In genomic region chr5:125229556-125229955, GRCh38 we compare ENCODE assay signal across 21 cellular contexts.
A peak's percentile ranks its signal among the peaks of the same experiment; 100 is the strongest.
DNase-seq lines count a peak whose midpoint lies in the region; ATAC-seq, FAIRE-seq and TF ChIP-seq lines count a peak whose summit lies in the region.
"Had no signal": no experiment of that assay in that cellular context is flagged by ENCODE, and none has a peak within 500 bp of the region (broad histone marks: within the 10 kb centered on the region; RNA-seq: fewer than 3 reads in every experiment).

No MANE protein-coding gene starts in this region.

- no peak overlapping the region for H3K14ac ChIP-seq in trophoblast cell (ENCODE audit: low read length)

- no peak overlapping the region for H2BK12ac ChIP-seq in trophoblast cell (ENCODE audit: low read length)

- H3K4ac ChIP-seq in trophoblast cell (ENCODE audit: low read depth, low read length) = no peak overlapping the region

- no peak for TF ChIP-seq CTCF in HepG2 (CRISPR knock-in tag; IDR thresholded peaks at IDR 0.05)
- no peak for TF ChIP-seq CTCF in right lobe of liver (IDR thresholded peaks at IDR 0.05)
- TF ChIP-seq CTCF in Panc1 (IDR thresholded peaks at IDR 0.05) = no peak

- H3K36me3 Mint-ChIP-seq in activated T-cell treated with anti-CD3 and anti-CD28 coated beads, Interleukin-2, amount 50 U/mL, for 4 hours (ENCODE audit: insufficient read depth) = no peaks in the 10 kb centered on the region
- H3K36me3 Mint-ChIP-seq: CD14-positive monocyte; CD4-positive, alpha-beta memory T cell; CD4-positive, CD25-positive, alpha-beta regulatory T cell; CD8-positive, alpha-beta memory T cell had no signal

- no peak overlapping the region for H4K91ac ChIP-seq in trophoblast cell (ENCODE audit: low read depth, low read length)

- intact Hi-C loops in HepG2 (cut with micrococcal nuclease; ENCODE audit: unreplicated experiment) = no loop called here
- intact Hi-C loops in right lobe of liver (cut with DNase I) = no loop called here
- intact Hi-C loops in Panc1 (cut with micrococcal nuclease; ENCODE audit: unreplicated experiment) = no loop called here

- 23% methylated on average over 4 of the region's 4 CpGs for WGBS in HepG2 (ENCODE audit: low lambda C conversion rate)
- 82% methylated on average over 4 of the region's 4 CpGs for WGBS in right lobe of liver (ENCODE audit: insufficient coverage, low coverage, low lambda C conversion rate, missing lambda C conversion rate)
- no CpG with 5 or more reads among the region's 4 CpGs for WGBS in trophoblast cell (ENCODE audit: extremely low coverage, insufficient coverage, insufficient read length)

- no peak overlapping the region for H3K4me3 Mint-ChIP-seq in activated T-cell treated with anti-CD3 and anti-CD28 coated beads, Interleukin-2, amount 50 U/mL, for 4 hours
- H3K4me3 Mint-ChIP-seq: CD14-positive monocyte; CD4-positive, alpha-beta memory T cell; CD4-positive, CD25-positive, alpha-beta regulatory T cell; CD8-positive, alpha-beta memory T cell had no signal

- no peaks in the 10 kb centered on the region for H3K27me3 Mint-ChIP-seq in activated T-cell treated with anti-CD3 and anti-CD28 coated beads, Interleukin-2, amount 50 U/mL, for 4 hours (ENCODE audit: low read depth)
- H3K27me3 Mint-ChIP-seq: CD4-positive, alpha-beta memory T cell; CD4-positive, CD25-positive, alpha-beta regulatory T cell; CD8-positive, alpha-beta memory T cell had no signal

- H2AFZ ChIP-seq in HepG2 (ENCODE audit: low read length) (no peak overlapping the region), trophoblast cell (ENCODE audit: insufficient read depth, low read length, poor library complexity) (no peak overlapping the region)

- H3K9ac ChIP-seq in HepG2 (ENCODE audit: insufficient read depth, low read depth, low read length) (no peak overlapping the region), trophoblast cell (ENCODE audit: low read length) (peak overlapping the region; percentile 8)
- H3K9ac ChIP-seq: BLaER1 had no signal

- no peak overlapping the region for H4K8ac ChIP-seq in trophoblast cell (ENCODE audit: low read depth, low read length)

- H3K27ac ChIP-seq in HepG2 (ENCODE audit: extremely low read length, insufficient read depth, low read length) (no peak overlapping the region), right lobe of liver (no peak overlapping the region), Panc1 (ENCODE audit: low read length) (peak overlapping the region; percentile 44; the same call in 1 of the 2 replicates), trophoblast cell (ENCODE audit: low read depth, low read length) (no peak overlapping the region)
- H3K27ac ChIP-seq: 22Rv1, BLaER1 had no signal

- H3K23ac ChIP-seq in trophoblast cell (ENCODE audit: low read length) = no peak overlapping the region

- H3K79me1 ChIP-seq in trophoblast cell (ENCODE audit: low read length) = no peaks in the 10 kb centered on the region

- POLR2A ChIA-PET in HepG2 (lab: Yijun Ruan, JAX) (no interaction called here), Panc1 (lab: Charles Lee) (no interaction called here)

- H3K36me3 ChIP-seq in HepG2 (replicated peaks in 1 of 2; ENCODE audit: control insufficient read depth in 1 of 2, insufficient read depth in 2 of 2, low read length in 2 of 2) = no peaks in the 10 kb centered on the region
- H3K36me3 ChIP-seq in right lobe of liver = no peaks in the 10 kb centered on the region
- H3K36me3 ChIP-seq in Panc1 (ENCODE audit: control insufficient read depth, insufficient read depth, low read length) = no peaks in the 10 kb centered on the region
- H3K36me3 ChIP-seq in trophoblast cell (ENCODE audit: control insufficient read depth in 1 of 2, insufficient read depth in 2 of 2, low read length in 2 of 2) = no peaks in the 10 kb centered on the region
- H3K36me3 ChIP-seq: BE2C, BLaER1 had no signal

- H3K4me1 ChIP-seq in HepG2 (ENCODE audit: insufficient read depth, low read length) (no peaks in the 10 kb centered on the region), right lobe of liver (no peaks in the 10 kb centered on the region), Panc1 (ENCODE audit: control insufficient read depth, insufficient read depth, low read length) (no peaks in the 10 kb centered on the region), trophoblast cell (ENCODE audit: control insufficient read depth in 1 of 2, insufficient read depth in 2 of 2, low read length in 2 of 2) (no peaks in the 10 kb centered on the region)
- H3K4me1 ChIP-seq: BLaER1 had no signal

- FAIRE-seq in HepG2 (lab: Jason Lieb, UNC) = no peak
- FAIRE-seq: GM12878, GM12892, GM18507 had no signal

- CTCF ChIA-PET in HepG2 (lab: Yijun Ruan, JAX; ENCODE audit: low intra/inter-chr PET ratio, low total read pairs) = no interaction called here
- CTCF ChIA-PET in Panc1 (lab: Charles Lee) = no interaction called here

- BruUV-seq in HepG2 (replicated peaks; lab: Mats Ljungman, UMichigan) (no TSS peak), Panc1 (replicated peaks; lab: Mats Ljungman, UMichigan) (no TSS peak)

- TF ChIP-seq EP300 in HepG2 (IDR thresholded peaks at IDR 0.05; ENCODE audit: low read depth in 2 of 2, low read length in 2 of 2) (no peak), HepG2 (CRISPR knock-in tag; IDR thresholded peaks at IDR 0.05; ENCODE audit: borderline replicate concordance) (no peak)

- TF ChIP-seq POLR2A in HepG2 (IDR thresholded peaks at IDR 0.05; ENCODE audit: insufficient read depth in 1 of 2, low read depth in 2 of 2, low read length in 2 of 2) (no peak), right lobe of liver (IDR thresholded peaks at IDR 0.05) (no peak)

- no peak overlapping the region for H2BK120ac ChIP-seq in trophoblast cell (ENCODE audit: insufficient read depth, low read length, poor library complexity)

- H4K20me1 ChIP-seq in HepG2 (ENCODE audit: insufficient read depth, low read length) = no peaks in the 10 kb centered on the region
- H4K20me1 ChIP-seq: BLaER1 had no signal

- H3K9me3 ChIP-seq in HepG2 (ENCODE audit: low read length) (no peaks in the 10 kb centered on the region), right lobe of liver (no peaks in the 10 kb centered on the region), Panc1 (ENCODE audit: control insufficient read depth, insufficient read depth, low read depth, low read length) (no peaks in the 10 kb centered on the region), trophoblast cell (ENCODE audit: insufficient read depth, low read depth, low read length) (no peaks in the 10 kb centered on the region)
- H3K9me3 ChIP-seq: BE2C, BLaER1 had no signal

- no peak overlapping the region for H2AK5ac ChIP-seq in trophoblast cell (ENCODE audit: low read length)

- TF ChIP-seq RAD21 in HepG2 (CRISPR knock-in tag; IDR thresholded peaks at IDR 0.05) = no peak

- no peak overlapping the region for H2BK5ac ChIP-seq in trophoblast cell (ENCODE audit: low read depth, low read length, poor library complexity)

- H3K27me3 ChIP-seq in HepG2 (ENCODE audit: control insufficient read depth in 1 of 2, insufficient read depth in 2 of 2, low read length in 2 of 2) (no peaks in the 10 kb centered on the region), right lobe of liver (no peaks in the 10 kb centered on the region), Panc1 (ENCODE audit: control insufficient read depth, insufficient read depth, low read length) (no peaks in the 10 kb centered on the region), trophoblast cell (ENCODE audit: insufficient read depth, low read length) (no peaks in the 10 kb centered on the region)
- H3K27me3 ChIP-seq: BE2C, BLaER1 had no signal

- H3K4me3 ChIP-seq in HepG2 (replicated peaks in 1 of 3; ENCODE audit: insufficient read depth in 1 of 3, low read depth in 2 of 3, low read length in 3 of 3) = no peak overlapping the region
- H3K4me3 ChIP-seq in right lobe of liver = no peak overlapping the region
- H3K4me3 ChIP-seq in Panc1 (ENCODE audit: low read depth in 2 of 2, low read length in 2 of 2) = no peak overlapping the region
- no peak overlapping the region for H3K4me3 ChIP-seq in trophoblast cell (ENCODE audit: low read depth, low read length)
- H3K4me3 ChIP-seq: BLaER1, GM12878 had no signal

- no peaks in the 10 kb centered on the region for H3K79me2 ChIP-seq in HepG2 (ENCODE audit: insufficient read depth, low read length)
- H3K79me2 ChIP-seq in trophoblast cell (ENCODE audit: control insufficient read depth, insufficient read depth, low read length, poor library complexity) = no peaks in the 10 kb centered on the region

- H3K9me3 Mint-ChIP-seq in activated T-cell treated with anti-CD3 and anti-CD28 coated beads, Interleukin-2, amount 50 U/mL, for 4 hours = no peaks in the 10 kb centered on the region

- no peak overlapping the region for H3K18ac ChIP-seq in trophoblast cell (ENCODE audit: low read length)

- in situ Hi-C loops in HepG2 (cut with HindIII; ENCODE audit: extremely low pct_ligation_motif_present, low pct_unique_long_range_greater_than_20kb) = no loop called here
- in situ Hi-C loops in Panc1 (cut with HindIII; ENCODE audit: low pct_unique_long_range_greater_than_20kb, low sequenced_read_pairs) = no loop called here

- no peaks in the 10 kb centered on the region for H3K4me1 Mint-ChIP-seq in activated T-cell treated with anti-CD3 and anti-CD28 coated beads, Interleukin-2, amount 50 U/mL, for 4 hours (ENCODE audit: low read depth)
- H3K4me1 Mint-ChIP-seq: CD14-positive monocyte; CD4-positive, alpha-beta memory T cell; CD4-positive, CD25-positive, alpha-beta regulatory T cell; CD8-positive, alpha-beta memory T cell had no signal

- DNase-seq in HepG2 (ENCODE audit: low spot score) (no peak), right lobe of liver (no peak), Panc1 (ENCODE audit: low read depth, low spot score) (no peak), trophoblast cell (no peak)
- no peak for DNase-seq in activated T-cell treated with anti-CD3 and anti-CD28 coated beads, Interleukin-2, amount 50 U/mL, for 4 hours
- DNase-seq: ACHN; BE2C; C1 segment of cervical spinal cord; CD4-positive, alpha-beta memory T cell; CD4-positive, CD25-positive, alpha-beta regulatory T cell; CD8-positive, alpha-beta memory T cell; COR-L47; DMS79 treated with DMSO at 0.1 percent for 48 hours; GDM1 had no signal

- ATAC-seq in HepG2 (no peak), right lobe of liver (no peak), Panc1 (no peak), HG03159 (IDR thresholded peaks at IDR 0.05; ENCODE audit: unreplicated experiment) (no peak)
- no peak for ATAC-seq in activated T-cell treated with anti-CD3 and anti-CD28 coated beads, Interleukin-2, amount 50 U/mL, for 4 hours
- ATAC-seq: GM12878 had no signal

- H4K12ac ChIP-seq in trophoblast cell (ENCODE audit: low read depth, low read length) = no peak overlapping the region

- H3K4me2 ChIP-seq in HepG2 (ENCODE audit: low read depth, low read length) (no peak overlapping the region), trophoblast cell (ENCODE audit: low read length) (no peak overlapping the region)
- H3K4me2 ChIP-seq: BLaER1 had no signal

TF ChIP-seq in HepG2, 621 proteins besides CTCF, POLR2A, EP300 and RAD21 (continues in another document):
- TF ChIP-seq MAFK (conservative IDR thresholded peaks at IDR 0.05 in 1 of 2, IDR thresholded peaks at IDR 0.05 in 1 of 2; ENCODE audit: low read length in 2 of 2) = peak; percentile 40 to 55; a peak in 3 of 4 replicates
- 0 out of 2 replicates have a peak, but pooled peaks have one; percentile 11 for TF ChIP-seq MAFF (IDR thresholded peaks at IDR 0.05; ENCODE audit: low read depth, low read length)
- TF ChIP-seq GTF2F1 (IDR thresholded peaks at IDR 0.05; ENCODE audit: low read length) = no peak
